ENCODE assay signal across 17 cellular contexts in genomic region chr16:64952177-64952576, GRCh38.
DNase-seq lines count a peak whose midpoint lies in the region; ATAC-seq, FAIRE-seq and TF ChIP-seq lines count a peak whose summit lies in the region.
"Had no signal": no experiment of that assay in that cellular context is flagged by ENCODE, and none has a peak within 500 bp of the region (broad histone marks: within the 10 kb centered on the region; RNA-seq: fewer than 3 reads in every experiment).

No MANE protein-coding gene starts in this region.

- H3K4me1 ChIP-seq in GM12878 (ENCODE audit: control insufficient read depth, insufficient read depth, low read length) (no peaks in the 10 kb centered on the region), stomach (peaks cover 0 to 8% (median 2%) of the 10 kb centered on the region in 4 donors)
- H3K4me1 ChIP-seq: spleen, transverse colon had no signal

- no TSS peak for BruUV-seq in GM12878 (replicated peaks; lab: Mats Ljungman, UMichigan)

- TF ChIP-seq CTCF in GM12878 (IDR thresholded peaks at IDR 0.05 in 2 of 3, conservative IDR thresholded peaks at IDR 0.05 in 1 of 3; ENCODE audit: control insufficient read depth in 2 of 3, extremely low read depth in 1 of 3, insufficient read depth in 1 of 3, low read depth in 3 of 3, low read length in 3 of 3) = no peak
- TF ChIP-seq CTCF in stomach (IDR thresholded peaks at IDR 0.05) = no peak

- H3K4me3 Mint-ChIP-seq in activated naive CD4-positive, alpha-beta T cell treated with anti-CD3 and anti-CD28 coated beads for 36 hours = no peak overlapping the region
- H3K4me3 Mint-ChIP-seq: activated naive CD8-positive, alpha-beta T cell treated with anti-CD3 and anti-CD28 coated beads, Interleukin-2, amount 50 U/mL, for 24 hours; naive B cell had no signal

- CTCF ChIA-PET in GM12878 (lab: Yijun Ruan, JAX) = no interaction called here
- CTCF ChIA-PET in activated naive CD4-positive, alpha-beta T cell treated with anti-CD3 and anti-CD28 coated beads for 36 hours (lab: Charles Lee) = no interaction called here

- no peaks in the 10 kb centered on the region for H3K79me2 ChIP-seq in GM12878 (ENCODE audit: control insufficient read depth, insufficient read depth, low read length)

- TF ChIP-seq POLR2A in GM12878 (IDR thresholded peaks at IDR 0.05; ENCODE audit: low read depth, low read length) = no peak
- no peak for TF ChIP-seq POLR2A in stomach (IDR thresholded peaks at IDR 0.05)

- peaks cover 4% of the 10 kb centered on the region for H3K9me3 Mint-ChIP-seq in activated naive CD4-positive, alpha-beta T cell treated with anti-CD3 and anti-CD28 coated beads for 36 hours

- peak; percentile 67 for ATAC-seq in GM21717 (IDR thresholded peaks at IDR 0.05; ENCODE audit: unreplicated experiment)
- ATAC-seq in GM12878 = peak; percentile 80
- peak; percentile 27 to 79 for ATAC-seq in left cardiac atrium
- ATAC-seq in GM21423 (IDR thresholded peaks at IDR 0.05; ENCODE audit: unreplicated experiment) = no peak
- ATAC-seq: activated naive CD8-positive, alpha-beta T cell treated with anti-CD3 and anti-CD28 coated beads, Interleukin-2, amount 50 U/mL, for 24 hours had no signal

- no peak overlapping the region for H3K9ac ChIP-seq in GM12878 (ENCODE audit: control insufficient read depth, insufficient read depth, low read length)

- RAD21 ChIA-PET in GM12878 (lab: Charles Lee; ENCODE audit: unreplicated experiment) = interaction anchor here (1.0 kb wide), 1 partner anchor 13 kb away, joined by 3 read pairs; no protein-coding TSS in a partner anchor

- H3K27me3 ChIP-seq in GM12878 (replicated peaks in 1 of 2; ENCODE audit: control insufficient read depth in 2 of 2, insufficient read depth in 2 of 2, low read length in 1 of 2) (no peaks in the 10 kb centered on the region), stomach (no peaks in the 10 kb centered on the region)
- H3K27me3 ChIP-seq: SJSA1, spleen, transverse colon had no signal

- intact Hi-C loops in GM12878 (cut with micrococcal nuclease; ENCODE audit: unreplicated experiment) = no loop called here
- intact Hi-C loops in left cardiac atrium (cut with DNase I) = no loop called here
- intact Hi-C loops in stomach (cut with DNase I; ENCODE audit: low total_unique reads) = no loop called here
- intact Hi-C loops in activated naive CD4-positive, alpha-beta T cell treated with anti-CD3 and anti-CD28 coated beads for 36 hours (cut with micrococcal nuclease) = no loop called here

- no peak overlapping the region for H3K27ac ChIP-seq in GM12878 (ENCODE audit: control insufficient read depth, insufficient read depth)
- peak overlapping the region in 3 of 5 donors; percentile 28 to 57 (median 36) for H3K27ac ChIP-seq in stomach
- H3K27ac ChIP-seq: SJSA1, spleen, transverse colon, VCaP had no signal

- FAIRE-seq in GM12878 (lab: Jason Lieb, UNC) = no peak

- no peaks in the 10 kb centered on the region for H3K4me1 Mint-ChIP-seq in activated naive CD4-positive, alpha-beta T cell treated with anti-CD3 and anti-CD28 coated beads for 36 hours (ENCODE audit: low read depth)
- H3K4me1 Mint-ChIP-seq: activated naive CD8-positive, alpha-beta T cell treated with anti-CD3 and anti-CD28 coated beads, Interleukin-2, amount 50 U/mL, for 24 hours; naive B cell had no signal

- no peak overlapping the region for H3K27ac Mint-ChIP-seq in activated naive CD4-positive, alpha-beta T cell treated with anti-CD3 and anti-CD28 coated beads for 36 hours
- H3K27ac Mint-ChIP-seq: activated naive CD8-positive, alpha-beta T cell treated with anti-CD3 and anti-CD28 coated beads, Interleukin-2, amount 50 U/mL, for 24 hours; naive B cell had no signal

- no peaks in the 10 kb centered on the region for H4K20me1 ChIP-seq in GM12878 (ENCODE audit: control insufficient read depth, insufficient read depth)

- SMC1A ChIA-PET in GM12878 (lab: Charles Lee; ENCODE audit: uncharacterized antibody, unreplicated experiment) = interaction anchor here (1.6 kb wide), 1 partner anchor 12 kb away, joined by 6 read pairs; no protein-coding TSS in a partner anchor

- TF ChIP-seq RAD21 in GM12878 (IDR thresholded peaks at IDR 0.05; ENCODE audit: insufficient read depth, low read depth, low read length) = no peak

- POLR2A ChIA-PET in GM12878 (lab: Charles Lee) = no interaction called here

- in situ Hi-C loops in GM12878 (cut with MboI) = no loop called here

- H3K4me3 ChIP-seq in GM12878 (no peak overlapping the region), stomach (no peak overlapping the region)
- H3K4me3 ChIP-seq: SJSA1, spleen, transverse colon had no signal

- H3K4me2 ChIP-seq in GM12878 (ENCODE audit: control insufficient read depth, insufficient read depth) = no peak overlapping the region

- no peaks in the 10 kb centered on the region for H3K36me3 Mint-ChIP-seq in activated naive CD4-positive, alpha-beta T cell treated with anti-CD3 and anti-CD28 coated beads for 36 hours (ENCODE audit: low read depth)
- H3K36me3 Mint-ChIP-seq: naive B cell had no signal

- peak in 1 of 2 experiments; percentile 18; a peak in 1 of 4 replicates for TF ChIP-seq EP300 in GM12878 (IDR thresholded peaks at IDR 0.05; ENCODE audit: borderline replicate concordance in 1 of 2, control insufficient read depth in 1 of 2, low read depth in 2 of 2, low read length in 2 of 2)
- TF ChIP-seq EP300 in stomach (IDR thresholded peaks at IDR 0.05) = no peak

- no peaks in the 10 kb centered on the region for H3K9me3 ChIP-seq in GM12878 (replicated peaks; ENCODE audit: control insufficient read depth, insufficient read depth, low read length)
- H3K9me3 ChIP-seq in stomach = no peaks in the 10 kb centered on the region
- H3K9me3 ChIP-seq: SJSA1, transverse colon had no signal

- H3K36me3 ChIP-seq in GM12878 (ENCODE audit: control insufficient read depth in 2 of 2, insufficient read depth in 2 of 2, low read length in 1 of 2) = no peaks in the 10 kb centered on the region
- peaks cover 0 to 28% (median 15%) of the 10 kb centered on the region in 4 donors for H3K36me3 ChIP-seq in stomach
- H3K36me3 ChIP-seq: transverse colon had no signal

- DNase-seq in GM12878 (ENCODE audit: low read depth, low spot score) = no peak
- DNase-seq in left cardiac atrium = no peak
- no peak for DNase-seq in stomach
- DNase-seq in activated naive CD4-positive, alpha-beta T cell treated with anti-CD3 and anti-CD28 coated beads for 36 hours = no peak
- DNase-seq in COR-L47 (lab: John Stamatoyannopoulos, UW) = no peak
- DNase-seq: activated naive CD8-positive, alpha-beta T cell treated with anti-CD3 and anti-CD28 coated beads, Interleukin-2, amount 50 U/mL, for 24 hours; DMS 273 treated with DMSO at 0.1 percent for 48 hours; H7; naive B cell; NCI-H1436 treated with DMSO at 0.1 percent for 48 hours; NCI-H82; spleen; transverse colon had no signal

- no peaks in the 10 kb centered on the region for H3K27me3 Mint-ChIP-seq in activated naive CD4-positive, alpha-beta T cell treated with anti-CD3 and anti-CD28 coated beads for 36 hours (ENCODE audit: low read depth)
- H3K27me3 Mint-ChIP-seq: activated naive CD8-positive, alpha-beta T cell treated with anti-CD3 and anti-CD28 coated beads, Interleukin-2, amount 50 U/mL, for 24 hours; naive B cell had no signal

- H2AFZ ChIP-seq in GM12878 (ENCODE audit: control insufficient read depth, low read depth, low read length) = no peak overlapping the region

TF ChIP-seq in GM12878, 131 proteins besides CTCF, POLR2A, EP300 and RAD21 (continues in another document):
- TF ChIP-seq ZBED1 (IDR thresholded peaks at IDR 0.05; ENCODE audit: borderline replicate concordance) (no peak), E4F1 (IDR thresholded peaks at IDR 0.05; ENCODE audit: borderline replicate concordance, partially characterized antibody) (no peak), IRF4 (IDR thresholded peaks at IDR 0.05; ENCODE audit: low read depth, low read length) (0 out of 2 replicates have a peak, but pooled peaks have one; percentile 33), NR2F1 (conservative IDR thresholded peaks at IDR 0.05) (peak; percentile 82), STAT3 (IDR thresholded peaks at IDR 0.05; ENCODE audit: low read depth, low read length) (no peak)
- TF ChIP-seq, protein P1, sequence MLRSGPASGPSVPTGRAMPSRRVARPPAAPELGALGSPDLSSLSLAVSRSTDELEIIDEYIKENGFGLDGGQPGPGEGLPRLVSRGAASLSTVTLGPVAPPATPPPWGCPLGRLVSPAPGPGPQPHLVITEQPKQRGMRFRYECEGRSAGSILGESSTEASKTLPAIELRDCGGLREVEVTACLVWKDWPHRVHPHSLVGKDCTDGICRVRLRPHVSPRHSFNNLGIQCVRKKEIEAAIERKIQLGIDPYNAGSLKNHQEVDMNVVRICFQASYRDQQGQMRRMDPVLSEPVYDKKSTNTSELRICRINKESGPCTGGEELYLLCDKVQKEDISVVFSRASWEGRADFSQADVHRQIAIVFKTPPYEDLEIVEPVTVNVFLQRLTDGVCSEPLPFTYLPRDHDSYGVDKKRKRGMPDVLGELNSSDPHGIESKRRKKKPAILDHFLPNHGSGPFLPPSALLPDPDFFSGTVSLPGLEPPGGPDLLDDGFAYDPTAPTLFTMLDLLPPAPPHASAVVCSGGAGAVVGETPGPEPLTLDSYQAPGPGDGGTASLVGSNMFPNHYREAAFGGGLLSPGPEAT (IDR thresholded peaks at IDR 0.05; ENCODE audit: low read depth) = peak; percentile 46; the same call in 1 of the 2 replicates
